ENCODE assay signal across 21 cellular contexts in the genomic region with DNA sequence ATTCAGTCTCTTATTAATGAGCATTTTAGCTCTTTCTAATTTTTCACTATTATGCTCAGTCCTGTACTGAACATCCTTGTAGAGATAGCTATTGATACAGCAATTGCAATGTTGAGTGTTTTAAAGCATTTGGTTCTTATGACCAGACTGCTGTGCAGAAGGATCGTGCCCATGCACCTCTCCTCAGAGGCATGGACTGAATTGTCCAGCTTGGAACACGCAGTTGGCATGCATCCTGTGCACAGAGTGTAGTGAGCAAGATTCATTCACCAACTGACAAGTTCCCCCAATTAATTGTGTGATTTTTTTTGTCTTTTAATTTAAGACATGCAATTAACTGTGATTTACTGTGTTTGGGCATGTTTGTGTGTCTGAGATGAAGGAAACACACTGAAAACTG.
"Had no signal": no experiment of that assay in that cellular context is flagged by ENCODE, and none has a peak within 500 bp of the region (broad histone marks: within the 10 kb centered on the region; RNA-seq: fewer than 3 reads in every experiment).

No MANE protein-coding gene starts in this region.

- ATAC-seq: activated CD8-positive, alpha-beta T cell treated with anti-CD3 and anti-CD28 coated beads, Interleukin-2, amount 10 ng/mL, durations not matched to agents 7 days and 5 days; activated naive CD8-positive, alpha-beta T cell treated with anti-CD3 and anti-CD28 coated beads, Interleukin-2, amount 50 U/mL, for 24 hours; activated T-cell treated with anti-CD3 and anti-CD28 coated beads, Interleukin-2, amount 50 U/mL, for 4 hours had no signal

- H3K27me3 Mint-ChIP-seq: activated CD4-positive, alpha-beta T cell treated with anti-CD3 and anti-CD28 coated beads, Interleukin-2, amount 10 ng/mL, durations not matched to agents 24 days and 14 days; activated naive CD8-positive, alpha-beta T cell treated with anti-CD3 and anti-CD28 coated beads, Interleukin-2, amount 50 U/mL, for 24 hours; central memory CD8-positive, alpha-beta T cell had no signal

- H3K36me3 Mint-ChIP-seq: activated naive CD8-positive, alpha-beta T cell had no signal

- H3K4me3 Mint-ChIP-seq: activated CD4-positive, alpha-beta T cell treated with anti-CD3 and anti-CD28 coated beads, Interleukin-2, amount 10 ng/mL, durations not matched to agents 24 days and 14 days; activated CD8-positive, alpha-beta T cell treated with anti-CD3 and anti-CD28 coated beads, Interleukin-2, amount 10 ng/mL, durations not matched to agents 7 days and 5 days; activated naive CD4-positive, alpha-beta T cell treated with anti-CD3 and anti-CD28 coated beads for 36 hours; activated naive CD8-positive, alpha-beta T cell; activated naive CD8-positive, alpha-beta T cell treated with anti-CD3 and anti-CD28 coated beads, Interleukin-2, amount 50 U/mL, for 24 hours; activated T-cell treated with anti-CD3 and anti-CD28 coated beads, Interleukin-2, amount 50 U/mL, for 4 hours; activated T-helper 1 cell treated with anti-CD3 and anti-CD28 coated beads, Interleukin-12 subunit alpha, Interleukin-12 subunit beta, Interleukin-2, Interleukin-4 antibody, amounts not matched to agents 30 ng/mL and 10 ng/mL and 1 ng/mL, durations not matched to agents 14 hours and 24 hours and 36 hours; central memory CD8-positive, alpha-beta T cell had no signal

- H3K27ac Mint-ChIP-seq: activated CD4-positive, alpha-beta T cell treated with anti-CD3 and anti-CD28 coated beads, Interleukin-2, amount 10 ng/mL, durations not matched to agents 24 days and 14 days; activated CD8-positive, alpha-beta T cell treated with anti-CD3 and anti-CD28 coated beads, Interleukin-2, amount 10 ng/mL, durations not matched to agents 7 days and 5 days; activated naive CD4-positive, alpha-beta T cell treated with anti-CD3 and anti-CD28 coated beads for 36 hours; activated naive CD8-positive, alpha-beta T cell; activated naive CD8-positive, alpha-beta T cell treated with anti-CD3 and anti-CD28 coated beads, Interleukin-2, amount 50 U/mL, for 24 hours; activated T-helper 1 cell treated with anti-CD3 and anti-CD28 coated beads, Interleukin-12 subunit alpha, Interleukin-12 subunit beta, Interleukin-2, Interleukin-4 antibody, amounts not matched to agents 30 ng/mL and 10 ng/mL and 1 ng/mL, durations not matched to agents 14 hours and 24 hours and 36 hours had no signal

- H3K9me3 Mint-ChIP-seq: activated CD4-positive, alpha-beta T cell treated with anti-CD3 and anti-CD28 coated beads, Interleukin-2, amount 10 ng/mL, durations not matched to agents 24 days and 14 days; activated naive CD4-positive, alpha-beta T cell treated with anti-CD3 and anti-CD28 coated beads for 36 hours; activated T-cell treated with anti-CD3 and anti-CD28 coated beads, Interleukin-2, amount 50 U/mL, for 4 hours; activated T-helper 1 cell treated with anti-CD3 and anti-CD28 coated beads, Interleukin-12 subunit alpha, Interleukin-12 subunit beta, Interleukin-2, Interleukin-4 antibody, amounts not matched to agents 30 ng/mL and 10 ng/mL and 1 ng/mL, durations not matched to agents 14 hours and 24 hours and 36 hours; central memory CD8-positive, alpha-beta T cell had no signal

- DNase-seq: activated CD4-positive, alpha-beta T cell treated with anti-CD3 and anti-CD28 coated beads, Interleukin-2, amount 10 ng/mL, durations not matched to agents 24 days and 14 days; activated CD4-positive, alpha-beta T cell treated with anti-CD3 and anti-CD28 coated beads, Interleukin-2, amount 50 U/mL, for 4 hours; activated CD8-positive, alpha-beta T cell treated with anti-CD3 and anti-CD28 coated beads, Interleukin-2, amount 10 ng/mL, durations not matched to agents 7 days and 5 days; activated gamma-delta T cell treated with Interleukin-2 at 50 U/mL for 16 hours; activated naive CD4-positive, alpha-beta T cell treated with anti-CD3 and anti-CD28 coated beads for 36 hours; activated naive CD8-positive, alpha-beta T cell treated with anti-CD3 and anti-CD28 coated beads, Interleukin-2, amount 50 U/mL, for 24 hours; activated T-cell treated with anti-CD3 and anti-CD28 coated beads, Interleukin-2, amount 50 U/mL, for 4 hours; brain microvascular endothelial cell; NCI-H1105; NCI-H1417 treated with DMSO at 0.1 percent for 48 hours; NCI-H187 treated with DMSO at 0.1 percent for 48 hours; NCI-H2081 treated with DMSO at 0.1 percent for 48 hours; NCI-H226; NCI-H446 treated with DMSO at 0.1 percent for 48 hours; NCI-H524; Right ventricle myocardium superior; T1000; WERI-Rb-1 had no signal

- H3K4me1 Mint-ChIP-seq: activated CD4-positive, alpha-beta T cell treated with anti-CD3 and anti-CD28 coated beads, Interleukin-2, amount 10 ng/mL, durations not matched to agents 24 days and 14 days; activated naive CD8-positive, alpha-beta T cell treated with anti-CD3 and anti-CD28 coated beads, Interleukin-2, amount 50 U/mL, for 24 hours; central memory CD8-positive, alpha-beta T cell had no signal
